21 cellular contexts compared by ENCODE assay signal in genomic region chr3:175404667-175405066, GRCh38.
"Had no signal": no experiment of that assay in that cellular context is flagged by ENCODE, and none has a peak within 500 bp of the region (broad histone marks: within the 10 kb centered on the region; RNA-seq: fewer than 3 reads in every experiment).

No MANE protein-coding gene starts in this region.

- H3K4me3 Mint-ChIP-seq: naive thymus-derived CD4-positive, alpha-beta T cell had no signal

- H3K27ac Mint-ChIP-seq: naive thymus-derived CD4-positive, alpha-beta T cell had no signal

- H2AFZ ChIP-seq: hepatocyte had no signal

- H3K4me3 ChIP-seq: esophagus squamous epithelium, hepatocyte, lung, sigmoid colon, skin epidermis, stomach, thoracic aorta, transverse colon had no signal

- H3K27ac ChIP-seq: esophagus squamous epithelium, hepatocyte, neutrophil, sigmoid colon, skin epidermis, stomach, thoracic aorta, transverse colon had no signal

- H3K9me3 ChIP-seq: esophagus squamous epithelium, sigmoid colon, stomach, thoracic aorta, transverse colon had no signal

- H3K36me3 ChIP-seq: esophagus squamous epithelium, neutrophil, sigmoid colon, stomach, thoracic aorta, transverse colon had no signal

- H3K4me1 ChIP-seq: esophagus squamous epithelium, transverse colon had no signal

- DNase-seq: effector memory CD4-positive, alpha-beta T cell; esophagus squamous epithelium; foreskin melanocyte; head of caudate nucleus; kidney; left cardiac atrium; left ventricle myocardium superior; mesendoderm; naive thymus-derived CD4-positive, alpha-beta T cell; posterior cingulate gyrus; sigmoid colon; stimulated activated CD4-positive, alpha-beta T cell treated with anti-CD3 and anti-CD28 coated beads, Interleukin-12 subunit alpha, Interleukin-12 subunit beta, amount 100 ng/mL, for 4 hours; stimulated activated naive CD4-positive, alpha-beta T cell; stomach; substantia nigra; transverse colon had no signal

- H3K4me1 Mint-ChIP-seq: naive thymus-derived CD4-positive, alpha-beta T cell had no signal

- H3K36me3 Mint-ChIP-seq: naive thymus-derived CD4-positive, alpha-beta T cell had no signal

- H3K27me3 ChIP-seq: esophagus squamous epithelium, hepatocyte, neutrophil, sigmoid colon, stomach, transverse colon had no signal

- ATAC-seq: naive thymus-derived CD4-positive, alpha-beta T cell had no signal

- H3K4me2 ChIP-seq: hepatocyte had no signal

- H3K79me2 ChIP-seq: hepatocyte had no signal

- H3K27me3 Mint-ChIP-seq: naive thymus-derived CD4-positive, alpha-beta T cell had no signal
